8 cellular contexts compared by ENCODE assay signal in genomic region chr12:2877047-2877958, GRCh38. TPM values are rescaled to one million over a fixed set of nuclear protein-coding genes. Genes with fewer than 3 reads are reported as not detected.
A peak's percentile ranks its signal among the peaks of the same experiment; 100 is the strongest.
DNase-seq lines count a peak whose midpoint lies in the region; ATAC-seq and TF ChIP-seq lines count a peak whose summit lies in the region.

Gene FOXM1 (minus strand): TSS chr12:2877174. CDS start chr12:2874478, 2,696 bp downstream.
Gene RHNO1 (plus strand): TSS chr12:2877223. CDS start chr12:2885367, 8,144 bp downstream.

- TSS peak; percentile 73 for BruUV-seq in PC-3 (replicated peaks; lab: Mats Ljungman, UMichigan)

- no peaks in the 10 kb centered on the region for H4K20me1 ChIP-seq in PC-3 (ENCODE audit: low read length)

- DNase-seq in DMS 273 (lab: John Stamatoyannopoulos, UW; ENCODE audit: unreplicated experiment) (peak; percentile 90), PC-3 (peak; percentile 85), erythroblast (lab: John Stamatoyannopoulos, UW) (peak; percentile 91 to 94)
- peak; percentile 89 for DNase-seq in activated T-cell treated with anti-CD3 and anti-CD28 coated beads, Interleukin-2, amount 50 U/mL, for 1 hour
- peak; percentile 92 for DNase-seq in stimulated activated CD8-positive, alpha-beta memory T cell treated with anti-CD3 and anti-CD28 coated beads, Interleukin-4, amount 100 ng/mL, for 48 hours

- ATAC-seq in GM21528 (IDR thresholded peaks at IDR 0.05; ENCODE audit: low FRiP score, unreplicated experiment), result peak; percentile 80
- peak; percentile 84 for ATAC-seq in PC-3

- H3K27ac ChIP-seq in PC-3 (ENCODE audit: low read length), result peak within 1 kb of the TSS; percentile 70

- no peaks in the 10 kb centered on the region for H3K9me3 ChIP-seq in PC-3 (ENCODE audit: low read length)
- no peaks in the 10 kb centered on the region for H3K9me3 ChIP-seq in mucosa of stomach (ENCODE audit: control insufficient read depth, low read length)

- no peaks in the 10 kb centered on the region for H3K27me3 ChIP-seq in PC-3 (ENCODE audit: low read length)
- no peaks in the 10 kb centered on the region for H3K27me3 ChIP-seq in mucosa of stomach (ENCODE audit: control insufficient read depth, insufficient read depth, low read length)

- CTCF ChIA-PET in PC-3 (lab: Charles Lee), result no interaction called here

- H3K4me1 Mint-ChIP-seq in IgD-negative memory B cell, result peaks cover 16 to 22% (median 20%) of the 10 kb centered on the region in 3 donors

- peak within 1 kb of the TSS; percentile 93 to 98 (median 94) for H3K4me3 Mint-ChIP-seq in IgD-negative memory B cell

- H3K79me2 ChIP-seq in PC-3 (ENCODE audit: low read length), result peaks cover 92% of the 10 kb centered on the region

- intact Hi-C loops in PC-3 (cut with micrococcal nuclease), result loop anchor here (2.0 to 5.0 kb wide), 2 partner anchors 13 to 65 kb away; partner anchors contain the start of genes ITFG2 and TULP3

- POLR2A ChIA-PET in PC-3 (lab: Charles Lee; ENCODE audit: unreplicated experiment), result interaction anchor here (0.6 kb wide), 1 partner anchor 45 kb away, joined by 3 read pairs; no protein-coding TSS in a partner anchor

- no peaks in the 10 kb centered on the region for H3K9me3 Mint-ChIP-seq in IgD-negative memory B cell

- TF ChIP-seq CTCF in PC-3 (conservative IDR thresholded peaks at IDR 0.05; ENCODE audit: low read depth, low read length), result no peak

- H3K4me1 ChIP-seq in PC-3 (ENCODE audit: insufficient read depth, low read length) (peaks cover 13% of the 10 kb centered on the region), mucosa of stomach (ENCODE audit: control insufficient read depth, insufficient read depth, low read length) (peaks cover 19% of the 10 kb centered on the region)

- peaks cover 14% of the 10 kb centered on the region for H3K36me3 ChIP-seq in PC-3 (ENCODE audit: low read depth, low read length)
- H3K36me3 ChIP-seq in mucosa of stomach (ENCODE audit: control insufficient read depth, insufficient read depth, low read length), result no peaks in the 10 kb centered on the region

- TF ChIP-seq POLR2A in erythroblast (IDR thresholded peaks at IDR 0.05; ENCODE audit: low read length), result peak; percentile 79

- H3F3A ChIP-seq in PC-3 (ENCODE audit: low read length, unreplicated experiment), result no peaks in the 10 kb centered on the region

- H3K27ac Mint-ChIP-seq in IgD-negative memory B cell, result peak within 1 kb of the TSS; percentile 96 to 98 (median 98)

- peak within 1 kb of the TSS; percentile 85 for H2AFZ ChIP-seq in PC-3 (ENCODE audit: low read length)

- H3K4me3 ChIP-seq in PC-3 (ENCODE audit: low read length), result peak within 1 kb of the TSS; percentile 72
- peak within 1 kb of the TSS; percentile 93 for H3K4me3 ChIP-seq in mucosa of stomach (ENCODE audit: low read length)

- H3K36me3 Mint-ChIP-seq in IgD-negative memory B cell, result peaks cover 2% of the 10 kb centered on the region

- H3K9me2 ChIP-seq in PC-3 (replicated peaks; ENCODE audit: low read length), result no peaks in the 10 kb centered on the region

- peaks cover 2% of the 10 kb centered on the region for H3K27me3 Mint-ChIP-seq in IgD-negative memory B cell

- H3K4me2 ChIP-seq in PC-3 (ENCODE audit: low read length), result peak within 1 kb of the TSS; percentile 100

- H3K9ac ChIP-seq in PC-3 (ENCODE audit: low read length), result peak within 1 kb of the TSS; percentile 96
- H3K9ac ChIP-seq in mucosa of stomach (ENCODE audit: low read length), result peak within 1 kb of the TSS; percentile 95

RNA-seq across cellular contexts. Expression of gene FOXM1, which starts in this region (rescaled TPM):
- polyA plus RNA-seq in IgD-negative memory B cell, result 0.88 TPM
- 71.4 and 88.6 TPM in 2 replicates for total RNA-seq in PC-3 (2014; rRNA removed)

RNA-seq across cellular contexts. Expression of gene RHNO1, which starts in this region (rescaled TPM):
- 48.4 TPM for polyA plus RNA-seq in IgD-negative memory B cell
- total RNA-seq in PC-3 (2014; rRNA removed), result 42.0 and 43.3 TPM in 2 replicates

Comparison
In these comparisons a context has a peak if more than half of its experiments do, and no peak if none do; other contexts are left out.
1. Peak in every context shown above with its lines: DNase-seq, ATAC-seq, H3K4me3 ChIP-seq and H3K27ac ChIP-seq.